In the genomic region with DNA sequence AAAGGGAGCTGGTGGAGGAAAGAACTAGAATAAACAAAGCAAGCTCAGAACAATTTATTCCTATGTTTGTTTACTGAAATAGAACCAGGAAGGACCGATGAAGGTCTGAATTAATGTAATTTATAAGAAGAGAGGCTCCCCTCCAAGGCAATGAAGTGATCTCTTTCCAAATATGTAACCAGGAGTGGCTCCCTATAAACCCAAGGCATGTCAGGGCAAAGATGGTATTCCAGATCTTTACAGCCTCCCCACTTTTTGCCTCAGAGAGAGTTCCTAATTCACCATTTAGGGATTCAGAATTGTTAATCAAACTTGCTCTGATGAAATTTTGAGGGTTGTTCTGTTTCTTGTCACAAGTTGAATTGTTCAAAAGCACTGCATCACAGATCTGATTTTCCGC, we compare ENCODE assay signal across 12 cellular contexts.
A peak's percentile ranks its signal among the peaks of the same experiment; 100 is the strongest.
DNase-seq lines count a peak whose midpoint lies in the region; TF ChIP-seq lines count a peak whose summit lies in the region.
"Had no signal": no experiment of that assay in that cellular context is flagged by ENCODE, and none has a peak within 500 bp of the region (broad histone marks: within the 10 kb centered on the region; RNA-seq: fewer than 3 reads in every experiment).

No MANE protein-coding gene starts in this region.

- no peaks in the 10 kb centered on the region for H4K20me1 ChIP-seq in BLaER1
- H4K20me1 ChIP-seq in MM.1S (ENCODE audit: insufficient read depth, low read length): no peaks in the 10 kb centered on the region

- H3K4me2 ChIP-seq in BLaER1: peak overlapping the region; percentile 52
- peak overlapping the region; percentile 49 for H3K4me2 ChIP-seq in MM.1S (ENCODE audit: low read depth, low read length)

- 0 out of 2 replicates have a peak, but pooled peaks cover 8% of the 10 kb centered on the region for H3F3A ChIP-seq in MM.1S (ENCODE audit: insufficient read depth, low read length)

- DNase-seq in MM.1S (no peak), dorsolateral prefrontal cortex (no peak), GM03348 (ENCODE audit: low spot score) (no peak), GM20000 (ENCODE audit: low spot score) (no peak), germinal center (ENCODE audit: low spot score) (no peak), ureter (ENCODE audit: low spot score) (no peak)
- DNase-seq: COR-L47, DMS79, NCI-H226, PC-3 had no signal

- intact Hi-C loops in dorsolateral prefrontal cortex (cut with DNase I): loop anchor here in 1 of 2 donors (5.0 kb wide), 1 partner anchor 511 kb away; no protein-coding TSS in a partner anchor

- peak overlapping the region; percentile 62; the same call in 1 of the 2 replicates for H2AFZ ChIP-seq in MM.1S (ENCODE audit: low read length)
- peak overlapping the region; percentile 1 for H2AFZ ChIP-seq in neuron (ENCODE audit: low read depth, low read length)

- H3K9me3 ChIP-seq in BLaER1 (no peaks in the 10 kb centered on the region), MM.1S (replicated peaks; ENCODE audit: insufficient read depth, low read length) (no peaks in the 10 kb centered on the region), neuron (ENCODE audit: low read length) (no peaks in the 10 kb centered on the region)

- H3K27ac ChIP-seq in BLaER1 (no peak overlapping the region), MM.1S (ENCODE audit: low read length) (peak overlapping the region; percentile 59; the same call in 1 of the 2 replicates), dorsolateral prefrontal cortex (peak overlapping the region in 55 of 59 donors; percentile 1 to 85 (median 62))

- H3K9me2 ChIP-seq in MM.1S (replicated peaks; ENCODE audit: insufficient read depth, low read length): no peaks in the 10 kb centered on the region

- H3K4me1 ChIP-seq in BLaER1 (peaks cover 29% of the 10 kb centered on the region), MM.1S (ENCODE audit: low read length) (peaks cover 41% of the 10 kb centered on the region), neuron (ENCODE audit: insufficient read depth, low read length) (peaks cover 9% of the 10 kb centered on the region)

- H3K27me3 ChIP-seq in BLaER1 (no peaks in the 10 kb centered on the region), MM.1S (replicated peaks; ENCODE audit: insufficient read depth, low read length) (no peaks in the 10 kb centered on the region), dorsolateral prefrontal cortex (no peaks in the 10 kb centered on the region), neuron (ENCODE audit: insufficient read depth, low read length) (no peaks in the 10 kb centered on the region)

- H3K4me3 ChIP-seq in BLaER1: no peak overlapping the region
- no peak overlapping the region for H3K4me3 ChIP-seq in MM.1S (ENCODE audit: low read length)
- peak overlapping the region in 1 of 59 donors; percentile 27 for H3K4me3 ChIP-seq in dorsolateral prefrontal cortex
- H3K4me3 ChIP-seq in neuron (ENCODE audit: low read length): no peak overlapping the region

- TF ChIP-seq CTCF in MM.1S (IDR thresholded peaks at IDR 0.05; ENCODE audit: low read length) (no peak), dorsolateral prefrontal cortex (IDR thresholded peaks at IDR 0.05 in 54 of 56, conservative IDR thresholded peaks at IDR 0.05 in 2 of 56; ENCODE audit: low read depth in 1 of 56, partially characterized antibody in 56 of 56) (no peak), GM20000 (IDR thresholded peaks at IDR 0.05; ENCODE audit: extremely low read depth, missing control alignments) (no peak)

- H3K79me2 ChIP-seq in MM.1S (ENCODE audit: low read length): no peaks in the 10 kb centered on the region

- H3K9ac ChIP-seq in BLaER1 (no peak overlapping the region), MM.1S (ENCODE audit: low read length) (no peak overlapping the region)

- H3K36me3 ChIP-seq in BLaER1 (no peaks in the 10 kb centered on the region), MM.1S (replicated peaks; ENCODE audit: insufficient read depth, low read length) (no peaks in the 10 kb centered on the region), neuron (ENCODE audit: insufficient read depth, low read length) (no peaks in the 10 kb centered on the region)
